8 cellular contexts compared by ENCODE assay signal in genomic region chr10:124917168-124917938, GRCh38.
DNase-seq lines count a peak whose midpoint lies in the region; ATAC-seq and TF ChIP-seq lines count a peak whose summit lies in the region.

No MANE protein-coding gene starts in this region.

- no peaks in the 10 kb centered on the region for H3K9me3 ChIP-seq in duodenal mucosa (ENCODE audit: control insufficient read depth in 1 of 2, low read length in 2 of 2)

- peak overlapping the region; percentile 67 for H3K4me2 ChIP-seq in KMS-11

- no peak for TF ChIP-seq CTCF in KMS-11 (conservative IDR thresholded peaks at IDR 0.05; ENCODE audit: low read depth, low read length)

- peak overlapping the region; percentile 37; the same call in 1 of the 2 replicates for H2AFZ ChIP-seq in KMS-11 (ENCODE audit: low read depth)

- peak overlapping the region; percentile 75 for H3K27ac ChIP-seq in KMS-11
- peak overlapping the region; percentile 98 for H3K27ac ChIP-seq in duodenal mucosa (ENCODE audit: low read depth, low read length)

- H3K4me1 ChIP-seq in KMS-11 (ENCODE audit: low read depth, poor library complexity, severe bottlenecking) (peaks cover 26% of the 10 kb centered on the region), duodenal mucosa (ENCODE audit: control insufficient read depth in 1 of 2, insufficient read depth in 2 of 2, low read length in 2 of 2) (peaks cover 15 to 17% of the 10 kb centered on the region in 2 donors)

- H3K27me3 ChIP-seq in KMS-11 (ENCODE audit: insufficient read depth, low read depth) = no peaks in the 10 kb centered on the region
- H3K27me3 ChIP-seq in duodenal mucosa (ENCODE audit: control insufficient read depth in 1 of 2, insufficient read depth in 2 of 2, low read length in 2 of 2) = no peaks in the 10 kb centered on the region

- DNase-seq in EH (ENCODE audit: low read depth) = peak; percentile 60
- peak; percentile 53 for DNase-seq in activated CD4-positive, alpha-beta T cell treated with anti-CD3 and anti-CD28 coated beads for 48 hours
- DNase-seq in medulla oblongata (ENCODE audit: extremely low spot score) = peak; percentile 60
- DNase-seq in stimulated activated CD8-positive, alpha-beta memory T cell treated with anti-CD3 and anti-CD28 coated beads, Interleukin-15, amount 100 ng/mL, for 24 hours (ENCODE audit: low read depth) = peak; percentile 3
- DNase-seq in NCI-H2196 (lab: John Stamatoyannopoulos, UW; ENCODE audit: unreplicated experiment) = no peak

- ATAC-seq in GM21576 (IDR thresholded peaks at IDR 0.05; ENCODE audit: unreplicated experiment) = peak; percentile 26

- H3K4me3 ChIP-seq in KMS-11 (IDR thresholded peaks at IDR 0.05; ENCODE audit: insufficient read depth, low read depth, low read length) (no peak overlapping the region), duodenal mucosa (ENCODE audit: low read depth in 1 of 2, low read length in 2 of 2) (peak overlapping the region; percentile 80 to 97)

- no peaks in the 10 kb centered on the region for H3K36me3 ChIP-seq in KMS-11 (ENCODE audit: insufficient read depth)
- no peaks in the 10 kb centered on the region for H3K36me3 ChIP-seq in duodenal mucosa (ENCODE audit: control insufficient read depth in 1 of 2, insufficient read depth in 2 of 2, low read length in 2 of 2)

- peaks cover 47% of the 10 kb centered on the region for H3K79me2 ChIP-seq in KMS-11 (ENCODE audit: insufficient read depth, low read depth)

- no peaks in the 10 kb centered on the region for H4K20me1 ChIP-seq in KMS-11 (ENCODE audit: insufficient read depth)

- H3K9ac ChIP-seq in KMS-11 = peak overlapping the region; percentile 84
- peak overlapping the region; percentile 86 to 95 for H3K9ac ChIP-seq in duodenal mucosa (ENCODE audit: low read depth in 1 of 2, low read length in 2 of 2)
